1 cellular context compared by ENCODE assay signal in genomic region chr6:117674991-117675657, GRCh38.
TF ChIP-seq lines count a peak whose summit lies in the region.

NUS1 (plus strand) TSS chr6:117675469; CDS start chr6:117675671, 202 bp downstream.

TF ChIP-seq in GM12878, 131 proteins besides CTCF, POLR2A, EP300 and RAD21 (continued from another document and continues in another):
- TF ChIP-seq SIX5 (IDR thresholded peaks at IDR 0.05; ENCODE audit: low read depth, low read length, severe bottlenecking) (peak; percentile 42), BACH1 (IDR thresholded peaks at IDR 0.05; ENCODE audit: borderline replicate concordance) (peak; percentile 70), CUX1 (IDR thresholded peaks at IDR 0.05; ENCODE audit: insufficient replicate concordance, low read depth, low read length) (no peak), STAT3 (IDR thresholded peaks at IDR 0.05; ENCODE audit: low read depth, low read length) (no peak), ZNF622 (IDR thresholded peaks at IDR 0.05) (no peak), HDAC2 (IDR thresholded peaks at IDR 0.05) (no peak), ZNF274 (IDR thresholded peaks at IDR 0.05; ENCODE audit: insufficient read depth, insufficient read length) (no peak), USF2 (IDR thresholded peaks at IDR 0.05; ENCODE audit: borderline replicate concordance, low read depth, low read length) (peak; percentile 63), GABPA (IDR thresholded peaks at IDR 0.05; ENCODE audit: low read depth) (peak; percentile 76), SREBF2 (IDR thresholded peaks at IDR 0.05; ENCODE audit: low read length) (no peak), YY1 (IDR thresholded peaks at IDR 0.05; ENCODE audit: low read depth, low read length) (peak; percentile 91), IKZF2 (IDR thresholded peaks at IDR 0.05) (peak; percentile 24 to 46; a peak in 1 of 4 replicates), YBX1 (IDR thresholded peaks at IDR 0.05) (no peak), POLR2AphosphoS5 (IDR thresholded peaks at IDR 0.05; ENCODE audit: low read length) (no peak), TAF1 (IDR thresholded peaks at IDR 0.05; ENCODE audit: borderline replicate concordance, low read depth, low read length) (peak; percentile 92), NRF1 (conservative IDR thresholded peaks at IDR 0.05; ENCODE audit: low read depth, low read length) (no peak), ZNF24 (IDR thresholded peaks at IDR 0.05) (no peak; the same call in 1 of the 2 replicates), ZNF384 (IDR thresholded peaks at IDR 0.05; ENCODE audit: borderline replicate concordance, low read depth, low read length) (no peak), KDM1A (IDR thresholded peaks at IDR 0.05; ENCODE audit: borderline replicate concordance) (no peak), ZZZ3 (IDR thresholded peaks at IDR 0.05; ENCODE audit: control insufficient read depth, insufficient read length, low read depth) (no peak), PBX3 (IDR thresholded peaks at IDR 0.05; ENCODE audit: insufficient replicate concordance, low read depth, low read length) (no peak), EED (IDR thresholded peaks at IDR 0.05; ENCODE audit: low read depth) (peak; percentile 19; the same call in 1 of the 2 replicates), NR2C1 (IDR thresholded peaks at IDR 0.05) (0 out of 2 replicates have a peak, but pooled peaks have one; percentile 40), ASH2L (IDR thresholded peaks at IDR 0.05; ENCODE audit: borderline replicate concordance, low read depth) (no peak), MTA3 (IDR thresholded peaks at IDR 0.05; ENCODE audit: borderline replicate concordance, low read length) (no peak), ETV6 (conservative IDR thresholded peaks at IDR 0.05 in 1 of 2, IDR thresholded peaks at IDR 0.05 in 1 of 2; ENCODE audit: borderline replicate concordance in 1 of 2, low read depth in 1 of 2) (no peak), RUNX3 (IDR thresholded peaks at IDR 0.05; ENCODE audit: low read length) (no peak; the same call in 1 of the 2 replicates), ZNF687 (IDR thresholded peaks at IDR 0.05) (0 out of 2 replicates have a peak, but pooled peaks have one; percentile 11)
- TF ChIP-seq, protein P1, sequence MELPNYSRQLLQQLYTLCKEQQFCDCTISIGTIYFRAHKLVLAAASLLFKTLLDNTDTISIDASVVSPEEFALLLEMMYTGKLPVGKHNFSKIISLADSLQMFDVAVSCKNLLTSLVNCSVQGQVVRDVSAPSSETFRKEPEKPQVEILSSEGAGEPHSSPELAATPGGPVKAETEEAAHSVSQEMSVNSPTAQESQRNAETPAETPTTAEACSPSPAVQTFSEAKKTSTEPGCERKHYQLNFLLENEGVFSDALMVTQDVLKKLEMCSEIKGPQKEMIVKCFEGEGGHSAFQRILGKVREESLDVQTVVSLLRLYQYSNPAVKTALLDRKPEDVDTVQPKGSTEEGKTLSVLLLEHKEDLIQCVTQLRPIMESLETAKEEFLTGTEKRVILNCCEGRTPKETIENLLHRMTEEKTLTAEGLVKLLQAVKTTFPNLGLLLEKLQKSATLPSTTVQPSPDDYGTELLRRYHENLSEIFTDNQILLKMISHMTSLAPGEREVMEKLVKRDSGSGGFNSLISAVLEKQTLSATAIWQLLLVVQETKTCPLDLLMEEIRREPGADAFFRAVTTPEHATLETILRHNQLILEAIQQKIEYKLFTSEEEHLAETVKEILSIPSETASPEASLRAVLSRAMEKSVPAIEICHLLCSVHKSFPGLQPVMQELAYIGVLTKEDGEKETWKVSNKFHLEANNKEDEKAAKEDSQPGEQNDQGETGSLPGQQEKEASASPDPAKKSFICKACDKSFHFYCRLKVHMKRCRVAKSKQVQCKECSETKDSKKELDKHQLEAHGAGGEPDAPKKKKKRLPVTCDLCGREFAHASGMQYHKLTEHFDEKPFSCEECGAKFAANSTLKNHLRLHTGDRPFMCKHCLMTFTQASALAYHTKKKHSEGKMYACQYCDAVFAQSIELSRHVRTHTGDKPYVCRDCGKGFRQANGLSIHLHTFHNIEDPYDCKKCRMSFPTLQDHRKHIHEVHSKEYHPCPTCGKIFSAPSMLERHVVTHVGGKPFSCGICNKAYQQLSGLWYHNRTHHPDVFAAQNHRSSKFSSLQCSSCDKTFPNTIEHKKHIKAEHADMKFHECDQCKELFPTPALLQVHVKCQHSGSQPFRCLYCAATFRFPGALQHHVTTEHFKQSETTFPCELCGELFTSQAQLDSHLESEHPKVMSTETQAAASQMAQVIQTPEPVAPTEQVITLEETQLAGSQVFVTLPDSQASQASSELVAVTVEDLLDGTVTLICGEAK (IDR thresholded peaks at IDR 0.05; ENCODE audit: borderline replicate concordance) = peak; percentile 82
- TF ChIP-seq, protein P2, sequence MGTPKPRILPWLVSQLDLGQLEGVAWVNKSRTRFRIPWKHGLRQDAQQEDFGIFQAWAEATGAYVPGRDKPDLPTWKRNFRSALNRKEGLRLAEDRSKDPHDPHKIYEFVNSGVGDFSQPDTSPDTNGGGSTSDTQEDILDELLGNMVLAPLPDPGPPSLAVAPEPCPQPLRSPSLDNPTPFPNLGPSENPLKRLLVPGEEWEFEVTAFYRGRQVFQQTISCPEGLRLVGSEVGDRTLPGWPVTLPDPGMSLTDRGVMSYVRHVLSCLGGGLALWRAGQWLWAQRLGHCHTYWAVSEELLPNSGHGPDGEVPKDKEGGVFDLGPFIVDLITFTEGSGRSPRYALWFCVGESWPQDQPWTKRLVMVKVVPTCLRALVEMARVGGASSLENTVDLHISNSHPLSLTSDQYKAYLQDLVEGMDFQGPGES (IDR thresholded peaks at IDR 0.05) = no peak
- TF ChIP-seq, protein P3, sequence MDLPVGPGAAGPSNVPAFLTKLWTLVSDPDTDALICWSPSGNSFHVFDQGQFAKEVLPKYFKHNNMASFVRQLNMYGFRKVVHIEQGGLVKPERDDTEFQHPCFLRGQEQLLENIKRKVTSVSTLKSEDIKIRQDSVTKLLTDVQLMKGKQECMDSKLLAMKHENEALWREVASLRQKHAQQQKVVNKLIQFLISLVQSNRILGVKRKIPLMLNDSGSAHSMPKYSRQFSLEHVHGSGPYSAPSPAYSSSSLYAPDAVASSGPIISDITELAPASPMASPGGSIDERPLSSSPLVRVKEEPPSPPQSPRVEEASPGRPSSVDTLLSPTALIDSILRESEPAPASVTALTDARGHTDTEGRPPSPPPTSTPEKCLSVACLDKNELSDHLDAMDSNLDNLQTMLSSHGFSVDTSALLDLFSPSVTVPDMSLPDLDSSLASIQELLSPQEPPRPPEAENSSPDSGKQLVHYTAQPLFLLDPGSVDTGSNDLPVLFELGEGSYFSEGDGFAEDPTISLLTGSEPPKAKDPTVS (IDR thresholded peaks at IDR 0.05; ENCODE audit: low read depth, low read length) = 0 out of 2 replicates have a peak, but pooled peaks have one; percentile 42
- TF ChIP-seq, protein P4, sequence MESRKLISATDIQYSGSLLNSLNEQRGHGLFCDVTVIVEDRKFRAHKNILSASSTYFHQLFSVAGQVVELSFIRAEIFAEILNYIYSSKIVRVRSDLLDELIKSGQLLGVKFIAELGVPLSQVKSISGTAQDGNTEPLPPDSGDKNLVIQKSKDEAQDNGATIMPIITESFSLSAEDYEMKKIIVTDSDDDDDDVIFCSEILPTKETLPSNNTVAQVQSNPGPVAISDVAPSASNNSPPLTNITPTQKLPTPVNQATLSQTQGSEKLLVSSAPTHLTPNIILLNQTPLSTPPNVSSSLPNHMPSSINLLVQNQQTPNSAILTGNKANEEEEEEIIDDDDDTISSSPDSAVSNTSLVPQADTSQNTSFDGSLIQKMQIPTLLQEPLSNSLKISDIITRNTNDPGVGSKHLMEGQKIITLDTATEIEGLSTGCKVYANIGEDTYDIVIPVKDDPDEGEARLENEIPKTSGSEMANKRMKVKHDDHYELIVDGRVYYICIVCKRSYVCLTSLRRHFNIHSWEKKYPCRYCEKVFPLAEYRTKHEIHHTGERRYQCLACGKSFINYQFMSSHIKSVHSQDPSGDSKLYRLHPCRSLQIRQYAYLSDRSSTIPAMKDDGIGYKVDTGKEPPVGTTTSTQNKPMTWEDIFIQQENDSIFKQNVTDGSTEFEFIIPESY (IDR thresholded peaks at IDR 0.05) = no peak
